Comparison of ENCODE assay signal across 28 cellular contexts in the genomic region with DNA sequence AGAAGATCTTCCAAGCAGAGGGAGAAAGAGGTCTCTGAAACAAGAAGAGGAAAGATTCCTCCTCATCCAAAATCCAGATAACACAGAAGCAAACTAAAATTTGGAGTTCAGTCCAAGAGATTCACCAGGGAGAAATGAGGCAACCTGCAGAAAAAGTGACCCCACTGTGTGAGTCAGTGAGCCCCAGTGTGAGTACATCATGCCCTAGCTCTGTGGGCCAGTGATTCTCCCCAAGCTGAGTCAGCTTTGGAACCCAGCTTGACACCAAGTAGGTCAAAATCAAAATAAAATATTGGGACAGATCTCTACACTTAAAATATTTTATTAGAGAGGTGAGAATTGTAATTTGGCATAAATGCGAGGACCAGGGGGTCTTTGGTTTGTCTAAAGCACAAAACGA. TPM values are rescaled to one million over a fixed set of nuclear protein-coding genes. Genes with fewer than 3 reads are reported as not detected.
"Had no signal": no experiment of that assay in that cellular context is flagged by ENCODE, and none has a peak within 500 bp of the region (broad histone marks: within the 10 kb centered on the region; RNA-seq: fewer than 3 reads in every experiment).

No MANE protein-coding gene starts in this region.

- H3K27me3 Mint-ChIP-seq: activated naive CD8-positive, alpha-beta T cell; stimulated activated naive CD8-positive, alpha-beta T cell treated with anti-CD3 and anti-CD28 coated beads, Interleukin-15, amount 100 ng/mL, for 72 hours had no signal

- H3K27me3 ChIP-seq: adrenal gland, ascending aorta, brain microvascular endothelial cell, colonic mucosa, neutrophil, ovary, right atrium auricular region, suprapubic skin, tibial nerve had no signal

- H3K27ac Mint-ChIP-seq: nephron; T-helper 1 cell treated with Interleukin-12 subunit alpha and Interleukin-12 subunit beta and Interleukin-4 antibody, amounts not matched to agents 30 μg/mL and 1 μg/mL, for 36 hours had no signal

- H3K36me3 ChIP-seq: adrenal gland, ascending aorta, brain microvascular endothelial cell, colonic mucosa, ovary, prostate gland had no signal

- ATAC-seq: left lobe of liver; stimulated activated naive CD8-positive, alpha-beta T cell treated with anti-CD3 and anti-CD28 coated beads, Interleukin-15, amount 100 ng/mL, for 72 hours had no signal

- H3K4me3 ChIP-seq: adrenal gland, ascending aorta, colonic mucosa, lung, ovary, prostate gland, right atrium auricular region, suprapubic skin, tibial nerve had no signal

- DNase-seq: activated CD4-positive, alpha-beta T cell treated with anti-CD3 and anti-CD28 coated beads for 4 hours; activated CD4-positive, alpha-beta T cell treated with anti-CD3 and anti-CD28 coated beads, Interleukin-2, amount 50 U/mL, for 48 hours; activated CD4-positive, CD25-positive, alpha-beta regulatory T cell; activated gamma-delta T cell treated with Interleukin-2 at 50 U/mL for 16 hours; adrenal gland; brain microvascular endothelial cell; central memory CD4-positive, alpha-beta T cell; colonic mucosa; erythroblast; foreskin melanocyte; ovary; stimulated activated naive CD8-positive, alpha-beta T cell treated with anti-CD3 and anti-CD28 coated beads, Interleukin-15, amount 100 ng/mL, for 72 hours; T1000 had no signal

- H3K27ac ChIP-seq: adrenal gland, ascending aorta, brain microvascular endothelial cell, colonic mucosa, ovary, prostate gland, right atrium auricular region, suprapubic skin, tibial nerve had no signal

- H3K4me1 Mint-ChIP-seq: nephron had no signal

- H3K9me3 Mint-ChIP-seq: nephron had no signal

- H3K4me1 ChIP-seq: adrenal gland, ascending aorta, colonic mucosa, prostate gland, right atrium auricular region, suprapubic skin, tibial nerve had no signal

- H3K4me3 Mint-ChIP-seq: activated T-helper 1 cell treated with anti-CD3 and anti-CD28 coated beads, Interleukin-12 subunit alpha, Interleukin-12 subunit beta, Interleukin-2, Interleukin-4 antibody, amounts not matched to agents 30 ng/mL and 10 ng/mL and 1 ng/mL, durations not matched to agents 14 hours and 24 hours and 36 hours; nephron; stimulated activated naive CD8-positive, alpha-beta T cell treated with anti-CD3 and anti-CD28 coated beads, Interleukin-15, amount 100 ng/mL, for 72 hours; T-helper 1 cell treated with Interleukin-12 subunit alpha and Interleukin-12 subunit beta and Interleukin-4 antibody, amounts not matched to agents 30 μg/mL and 1 μg/mL, for 36 hours had no signal

- H3K9me3 ChIP-seq: adrenal gland, ascending aorta, colonic mucosa, neutrophil, ovary, prostate gland, right atrium auricular region had no signal

RNA-seq across cellular contexts. Expression of a gene that starts 24.6 kb away (rescaled TPM):
- total RNA-seq: activated T-helper 1 cell treated with anti-CD3 and anti-CD28 coated beads, Interleukin-12 subunit alpha, Interleukin-12 subunit beta, Interleukin-2, Interleukin-4 antibody, amounts not matched to agents 30 ng/mL and 10 ng/mL and 1 ng/mL, durations not matched to agents 14 hours and 24 hours and 36 hours; ascending aorta; fibroblast of lung; left lobe of liver; prostate gland; suprapubic skin had no signal

RNA-seq across cellular contexts. Expression of a gene that starts 29.4 kb away (rescaled TPM):
- total RNA-seq: activated T-helper 1 cell treated with anti-CD3 and anti-CD28 coated beads, Interleukin-12 subunit alpha, Interleukin-12 subunit beta, Interleukin-2, Interleukin-4 antibody, amounts not matched to agents 30 ng/mL and 10 ng/mL and 1 ng/mL, durations not matched to agents 14 hours and 24 hours and 36 hours; adrenal gland; ascending aorta; colonic mucosa; fibroblast of lung; kidney epithelial cell; left lobe of liver; lung; ovary; prostate gland; right atrium auricular region; suprapubic skin; tibial nerve; urinary bladder had no signal
- polyA plus RNA-seq: adrenal gland, fibroblast of lung, lung, ovary, urinary bladder had no signal
